24 cellular contexts compared by ENCODE assay signal in the genomic region with DNA sequence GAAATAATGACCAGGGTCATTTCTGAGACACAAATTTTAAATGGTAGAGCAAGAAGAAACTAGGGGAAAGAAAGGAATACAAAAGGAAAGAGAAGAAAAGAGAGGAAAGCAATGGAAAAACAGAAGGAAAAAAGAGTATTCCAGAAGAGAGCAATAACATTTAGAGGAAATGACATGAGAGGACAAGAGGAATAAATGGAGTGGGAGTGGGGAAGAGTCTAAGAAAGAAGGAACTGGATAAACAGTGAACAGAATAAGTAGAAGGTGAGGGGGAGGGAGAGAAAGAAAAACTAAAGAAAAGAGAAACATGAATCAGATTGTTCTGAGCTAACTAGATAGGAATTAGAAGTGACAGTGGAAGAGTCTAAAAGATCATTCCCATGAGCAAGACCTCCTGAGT. TPM values are rescaled to one million over a fixed set of nuclear protein-coding genes. Genes with fewer than 3 reads are reported as not detected.
DNase-seq lines count a peak whose midpoint lies in the region; FAIRE-seq and TF ChIP-seq lines count a peak whose summit lies in the region.
"Had no signal": no experiment of that assay in that cellular context is flagged by ENCODE, and none has a peak within 500 bp of the region (broad histone marks: within the 10 kb centered on the region; RNA-seq: fewer than 3 reads in every experiment).

No MANE protein-coding gene starts in this region.

- H3K9me3 Mint-ChIP-seq in astrocyte (ENCODE audit: unreplicated experiment): no peaks in the 10 kb centered on the region
- no peaks in the 10 kb centered on the region for H3K9me3 Mint-ChIP-seq in progenitor cell of endocrine pancreas (ENCODE audit: low read depth)
- H3K9me3 Mint-ChIP-seq: activated CD4-positive, alpha-beta memory T cell treated with anti-CD3 and anti-CD28 coated beads for 36 hours; activated naive CD8-positive, alpha-beta T cell treated with anti-CD3 and anti-CD28 coated beads, Interleukin-2, amount 50 U/mL, for 24 hours; brain; CD8-positive, alpha-beta T cell had no signal

- H3F3A ChIP-seq in smooth muscle cell (ENCODE audit: low read depth): no peaks in the 10 kb centered on the region

- H3K4me1 Mint-ChIP-seq in astrocyte (ENCODE audit: low read depth, unreplicated experiment) (peaks cover 31% of the 10 kb centered on the region), progenitor cell of endocrine pancreas (ENCODE audit: low read depth) (peaks cover 12% of the 10 kb centered on the region)

- TF ChIP-seq CTCF in astrocyte (IDR thresholded peaks at IDR 0.05; ENCODE audit: insufficient read depth, low read depth, low read length) (no peak), progenitor cell of endocrine pancreas (IDR thresholded peaks at IDR 0.05; ENCODE audit: unreplicated experiment) (no peak), smooth muscle cell (IDR thresholded peaks at IDR 0.05; ENCODE audit: borderline replicate concordance, insufficient read depth, poor library complexity, severe bottlenecking) (no peak)

- H3K4me3 ChIP-seq in Karpas-422 (ENCODE audit: low read length) (no peak overlapping the region), astrocyte (ENCODE audit: insufficient read depth, low read depth, low read length) (no peak overlapping the region), smooth muscle cell (no peak overlapping the region)
- H3K4me3 ChIP-seq: heart left ventricle, thoracic aorta had no signal

- H2AFZ ChIP-seq in Karpas-422 (ENCODE audit: low read length) (no peak overlapping the region), astrocyte (ENCODE audit: low read depth, low read length) (no peak overlapping the region), smooth muscle cell (ENCODE audit: low read depth) (no peak overlapping the region)

- peak overlapping the region; percentile 41 for H3K4me3 Mint-ChIP-seq in astrocyte (ENCODE audit: unreplicated experiment)
- H3K4me3 Mint-ChIP-seq in progenitor cell of endocrine pancreas (ENCODE audit: low read depth): no peak overlapping the region
- H3K4me3 Mint-ChIP-seq: activated CD4-positive, alpha-beta memory T cell treated with anti-CD3 and anti-CD28 coated beads for 36 hours; activated naive CD8-positive, alpha-beta T cell treated with anti-CD3 and anti-CD28 coated beads, Interleukin-2, amount 50 U/mL, for 24 hours; brain; CD8-positive, alpha-beta T cell had no signal

- H3K4me2 ChIP-seq in Karpas-422 (ENCODE audit: low read depth, low read length, poor library complexity, severe bottlenecking) (no peak overlapping the region), astrocyte (ENCODE audit: low read length) (peak overlapping the region; percentile 12), smooth muscle cell (no peak overlapping the region)

- H3K36me3 Mint-ChIP-seq in astrocyte (ENCODE audit: low read depth, unreplicated experiment): peaks cover 13% of the 10 kb centered on the region
- peaks cover 13% of the 10 kb centered on the region for H3K36me3 Mint-ChIP-seq in progenitor cell of endocrine pancreas (ENCODE audit: insufficient read depth)

- no peak overlapping the region for H3K9ac ChIP-seq in Karpas-422 (ENCODE audit: low read length)
- H3K9ac ChIP-seq in astrocyte (ENCODE audit: low read length): no peak overlapping the region
- H3K9ac ChIP-seq in smooth muscle cell (ENCODE audit: low read depth): no peak overlapping the region

- DNase-seq in EH (ENCODE audit: low read depth) (peak; percentile 17), Karpas-422 (no peak), astrocyte (ENCODE audit: low read depth) (no peak), progenitor cell of endocrine pancreas (ENCODE audit: low spot score, unreplicated experiment) (no peak), occipital lobe (lab: John Stamatoyannopoulos, UW) (no peak), GM19239 (ENCODE audit: insufficient read length, low spot score) (no peak), smooth muscle cell (lab: John Stamatoyannopoulos, UW; ENCODE audit: unreplicated experiment) (no peak)
- DNase-seq: activated CD4-positive, alpha-beta memory T cell treated with anti-CD3 and anti-CD28 coated beads for 36 hours; activated gamma-delta T cell; activated naive CD8-positive, alpha-beta T cell treated with anti-CD3 and anti-CD28 coated beads, Interleukin-2, amount 50 U/mL, for 24 hours; activated T-cell treated with anti-CD3 and anti-CD28 coated beads for 4 hours; CD8-positive, alpha-beta T cell; effector CD8-positive, alpha-beta T cell; NCI-H1048; NCI-H1694 treated with DMSO at 0.1 percent for 48 hours; NCI-H2171 treated with DMSO at 0.1 percent for 48 hours; stimulated activated CD4-positive, alpha-beta T cell treated with anti-CD3 and anti-CD28 coated beads, Interleukin-4, amount 100 ng/mL, for 24 hours; stimulated activated naive CD4-positive, alpha-beta T cell treated with Interleukin-2 at 50 U/mL for 16 hours; SW 1271; T1000 had no signal

- H3K9me3 ChIP-seq in Karpas-422 (ENCODE audit: low read length) (no peaks in the 10 kb centered on the region), astrocyte (ENCODE audit: insufficient read depth, low read depth, low read length) (no peaks in the 10 kb centered on the region), smooth muscle cell (replicated peaks; ENCODE audit: low read depth) (no peaks in the 10 kb centered on the region)
- H3K9me3 ChIP-seq: heart left ventricle, thoracic aorta had no signal

- no peak for FAIRE-seq in astrocyte (lab: Jason Lieb, UNC)
- no peak for FAIRE-seq in GM19239 (lab: Jason Lieb, UNC)
- FAIRE-seq: G401.6 had no signal

- no peaks in the 10 kb centered on the region; the same call in 1 of the 2 replicates for H3K79me2 ChIP-seq in Karpas-422 (ENCODE audit: low read length)
- peaks cover 5% of the 10 kb centered on the region for H3K79me2 ChIP-seq in astrocyte (ENCODE audit: insufficient read depth, low read length)
- H3K79me2 ChIP-seq in smooth muscle cell (ENCODE audit: low read depth): no peaks in the 10 kb centered on the region

- H3K9me2 ChIP-seq in Karpas-422 (replicated peaks; ENCODE audit: insufficient read depth, low read length): no peaks in the 10 kb centered on the region

- H4K20me1 ChIP-seq in Karpas-422 (ENCODE audit: insufficient read depth, low read depth, low read length) (no peaks in the 10 kb centered on the region), astrocyte (ENCODE audit: insufficient read depth, low read length) (peaks cover 69% of the 10 kb centered on the region), smooth muscle cell (ENCODE audit: low read depth) (peaks cover 93% of the 10 kb centered on the region)

- H3K4me1 ChIP-seq in Karpas-422 (ENCODE audit: low read length): peaks cover 41% of the 10 kb centered on the region
- no peaks in the 10 kb centered on the region for H3K4me1 ChIP-seq in astrocyte (ENCODE audit: insufficient read depth, low read length)
- H3K4me1 ChIP-seq in smooth muscle cell (ENCODE audit: low read depth): peaks cover 7% of the 10 kb centered on the region

- H3K27ac ChIP-seq in Karpas-422 (ENCODE audit: low read length) (peak overlapping the region; percentile 100), astrocyte (ENCODE audit: low read depth, low read length) (no peak overlapping the region), smooth muscle cell (ENCODE audit: low read depth) (no peak overlapping the region)
- H3K27ac ChIP-seq: heart left ventricle, thoracic aorta had no signal

- H3K36me3 ChIP-seq in Karpas-422 (ENCODE audit: insufficient read depth, low read length) (no peaks in the 10 kb centered on the region), astrocyte (ENCODE audit: insufficient read depth, low read length) (no peaks in the 10 kb centered on the region), smooth muscle cell (ENCODE audit: low read depth) (no peaks in the 10 kb centered on the region)
- H3K36me3 ChIP-seq: heart left ventricle, thoracic aorta had no signal

- no peaks in the 10 kb centered on the region for H3K27me3 ChIP-seq in Karpas-422 (ENCODE audit: low read length)
- no peaks in the 10 kb centered on the region for H3K27me3 ChIP-seq in astrocyte (ENCODE audit: insufficient read depth, low read length)
- no peaks in the 10 kb centered on the region for H3K27me3 ChIP-seq in smooth muscle cell (ENCODE audit: low read depth)
- H3K27me3 ChIP-seq: heart left ventricle had no signal

- no peaks in the 10 kb centered on the region for H3K27me3 Mint-ChIP-seq in astrocyte (ENCODE audit: low read depth, unreplicated experiment)
- no peaks in the 10 kb centered on the region for H3K27me3 Mint-ChIP-seq in progenitor cell of endocrine pancreas
- H3K27me3 Mint-ChIP-seq: activated CD4-positive, alpha-beta memory T cell treated with anti-CD3 and anti-CD28 coated beads for 36 hours; activated naive CD8-positive, alpha-beta T cell treated with anti-CD3 and anti-CD28 coated beads, Interleukin-2, amount 50 U/mL, for 24 hours; brain had no signal

- H3K27ac Mint-ChIP-seq in astrocyte (ENCODE audit: unreplicated experiment) (peak overlapping the region; percentile 78), progenitor cell of endocrine pancreas (peak overlapping the region; percentile 10)
- H3K27ac Mint-ChIP-seq: activated CD4-positive, alpha-beta memory T cell treated with anti-CD3 and anti-CD28 coated beads for 36 hours; activated naive CD8-positive, alpha-beta T cell treated with anti-CD3 and anti-CD28 coated beads, Interleukin-2, amount 50 U/mL, for 24 hours; CD8-positive, alpha-beta T cell had no signal

RNA-seq across cellular contexts. Expression of a gene that starts 28.4 kb away (rescaled TPM):
- 7.1 and 9.8 TPM in 2 replicates for total RNA-seq in Karpas-422 (2014; rRNA removed; shearing (Covaris generic); ENCODE audit: low replicate concordance)
- total RNA-seq in astrocyte (9.6 and 10.1 TPM in 2 replicates), progenitor cell of endocrine pancreas (19.3 and 23.4 TPM in 2 replicates), occipital lobe (13.6 TPM), smooth muscle cell (12.2 and 14.2 TPM in 2 replicates)
- polyA plus RNA-seq in smooth muscle cell: 3.7 and 7.2 TPM in 2 replicates
